In the genomic region with DNA sequence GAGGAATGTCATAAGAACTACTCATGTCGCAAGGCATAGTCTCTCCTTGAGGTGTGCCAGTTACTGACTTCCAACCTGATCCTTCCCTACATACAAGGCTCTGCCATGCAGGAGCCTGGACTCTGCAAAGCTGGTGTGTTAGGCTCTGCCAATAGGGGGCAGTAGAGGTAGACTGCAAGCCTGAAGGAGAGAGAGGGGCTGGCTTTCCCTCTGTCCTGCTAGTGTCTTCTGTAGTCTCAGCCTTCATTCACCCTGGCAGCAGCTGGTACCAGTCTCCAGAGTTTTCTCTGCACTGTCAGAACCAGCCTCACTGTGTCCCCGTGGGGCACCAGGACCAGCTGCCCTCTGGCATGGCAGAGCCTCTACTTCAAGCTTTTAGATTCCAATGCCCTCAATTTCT, we compare ENCODE assay signal across 10 cellular contexts. TPM values are rescaled to one million over a fixed set of nuclear protein-coding genes. Genes with fewer than 3 reads are reported as not detected.
DNase-seq lines count a peak whose midpoint lies in the region; ATAC-seq, FAIRE-seq and TF ChIP-seq lines count a peak whose summit lies in the region.
"Had no signal": no experiment of that assay in that cellular context is flagged by ENCODE, and none has a peak within 500 bp of the region (broad histone marks: within the 10 kb centered on the region; RNA-seq: fewer than 3 reads in every experiment).

No MANE protein-coding gene starts in this region.

- H3K9ac ChIP-seq in HepG2 (ENCODE audit: insufficient read depth, low read depth, low read length), result no peak overlapping the region

- DNase-seq in HepG2 (ENCODE audit: low spot score), result no peak
- DNase-seq in right lobe of liver, result no peak
- peak; percentile 86 for DNase-seq in SK-MEL-5 (ENCODE audit: low read depth, low spot score)
- DNase-seq in head of caudate nucleus, result peak in 41 of 42 donors; percentile 49 to 92 (median 78)
- DNase-seq in upper lobe of left lung, result no peak
- DNase-seq in suprapubic skin (ENCODE audit: low spot score in 2 of 2), result no peak
- no peak for DNase-seq in urothelium cell line (ENCODE audit: low spot score)
- DNase-seq: left cardiac atrium had no signal

- H3K27ac ChIP-seq in HepG2 (ENCODE audit: extremely low read length, insufficient read depth, low read length), result no peak overlapping the region
- no peak overlapping the region for H3K27ac ChIP-seq in right lobe of liver
- H3K27ac ChIP-seq in upper lobe of left lung, result no peak overlapping the region
- no peak overlapping the region for H3K27ac ChIP-seq in suprapubic skin
- H3K27ac ChIP-seq: thyroid gland had no signal

- POLR2A ChIA-PET in HepG2 (lab: Yijun Ruan, JAX), result no interaction called here

- H3K36me3 ChIP-seq in HepG2 (replicated peaks in 1 of 2; ENCODE audit: control insufficient read depth in 1 of 2, insufficient read depth in 2 of 2, low read length in 2 of 2) (no peaks in the 10 kb centered on the region), right lobe of liver (no peaks in the 10 kb centered on the region), upper lobe of left lung (no peaks in the 10 kb centered on the region), suprapubic skin (no peaks in the 10 kb centered on the region)
- H3K36me3 ChIP-seq: thyroid gland had no signal

- H3K4me1 ChIP-seq in HepG2 (ENCODE audit: insufficient read depth, low read length) (no peaks in the 10 kb centered on the region), right lobe of liver (no peaks in the 10 kb centered on the region), upper lobe of left lung (no peaks in the 10 kb centered on the region), suprapubic skin (no peaks in the 10 kb centered on the region)

- H2AFZ ChIP-seq in HepG2 (ENCODE audit: low read length), result no peak overlapping the region

- FAIRE-seq in HepG2 (lab: Jason Lieb, UNC), result no peak
- FAIRE-seq in urothelium cell line (lab: Jason Lieb, UNC), result no peak

- no peaks in the 10 kb centered on the region for H4K20me1 ChIP-seq in HepG2 (ENCODE audit: insufficient read depth, low read length)

- no peak for ATAC-seq in HepG2
- ATAC-seq in right lobe of liver, result no peak
- peak; percentile 38 to 69 for ATAC-seq in upper lobe of left lung (ENCODE audit: low FRiP score in 2 of 2)
- ATAC-seq in GM21526 (IDR thresholded peaks at IDR 0.05; ENCODE audit: low FRiP score, unreplicated experiment), result no peak

- no peaks in the 10 kb centered on the region for H3K79me2 ChIP-seq in HepG2 (ENCODE audit: insufficient read depth, low read length)

- no peak for TF ChIP-seq EP300 in HepG2 (IDR thresholded peaks at IDR 0.05; ENCODE audit: low read depth in 2 of 2, low read length in 2 of 2)
- TF ChIP-seq EP300 in HepG2 (CRISPR knock-in tag; IDR thresholded peaks at IDR 0.05; ENCODE audit: borderline replicate concordance), result no peak
- TF ChIP-seq EP300 in upper lobe of left lung (IDR thresholded peaks at IDR 0.05), result no peak
- TF ChIP-seq EP300 in suprapubic skin (IDR thresholded peaks at IDR 0.05), result no peak

- TF ChIP-seq CTCF in HepG2 (CRISPR knock-in tag; IDR thresholded peaks at IDR 0.05) (0 out of 2 replicates have a peak, but pooled peaks have one; percentile 12), right lobe of liver (IDR thresholded peaks at IDR 0.05) (peak in 2 of 4 donors; percentile 8 to 27), upper lobe of left lung (IDR thresholded peaks at IDR 0.05) (peak in 3 of 6 experiments; percentile 17 to 36 (median 20)), suprapubic skin (IDR thresholded peaks at IDR 0.05) (peak in 1 of 2 donors; percentile 27)

- H3K4me3 ChIP-seq in HepG2 (replicated peaks in 1 of 3; ENCODE audit: insufficient read depth in 1 of 3, low read depth in 2 of 3, low read length in 3 of 3), result no peak overlapping the region
- no peak overlapping the region for H3K4me3 ChIP-seq in right lobe of liver
- no peak overlapping the region for H3K4me3 ChIP-seq in upper lobe of left lung
- H3K4me3 ChIP-seq in suprapubic skin, result no peak overlapping the region
- H3K4me3 ChIP-seq: thyroid gland had no signal

- WGBS in HepG2 (ENCODE audit: low lambda C conversion rate), result 28% methylated on average over 2 of the region's 2 CpGs
- WGBS in right lobe of liver (ENCODE audit: insufficient coverage, low coverage, low lambda C conversion rate, missing lambda C conversion rate), result 30% methylated on average over 2 of the region's 2 CpGs
- WGBS in upper lobe of left lung, 2 donors, result 45 to 57% methylated on average over 2 of the region's 2 CpGs
- 34% methylated on average over 2 of the region's 2 CpGs for WGBS in suprapubic skin

- intact Hi-C loops in HepG2 (cut with micrococcal nuclease; ENCODE audit: unreplicated experiment), result no loop called here
- intact Hi-C loops in right lobe of liver (cut with DNase I), result no loop called here
- intact Hi-C loops in head of caudate nucleus (cut with DNase I), result no loop called here

- H3K9me3 ChIP-seq in HepG2 (ENCODE audit: low read length), result no peaks in the 10 kb centered on the region
- no peaks in the 10 kb centered on the region for H3K9me3 ChIP-seq in right lobe of liver
- no peaks in the 10 kb centered on the region for H3K9me3 ChIP-seq in upper lobe of left lung
- H3K9me3 ChIP-seq in suprapubic skin, result no peaks in the 10 kb centered on the region
- H3K9me3 ChIP-seq: thyroid gland had no signal

- in situ Hi-C loops in HepG2 (cut with HindIII; ENCODE audit: extremely low pct_ligation_motif_present, low pct_unique_long_range_greater_than_20kb) (no loop called here), SK-MEL-5 (cut with HindIII; ENCODE audit: low pct_unique_long_range_greater_than_20kb, low sequenced_read_pairs) (no loop called here)

- TF ChIP-seq RAD21 in HepG2 (CRISPR knock-in tag; IDR thresholded peaks at IDR 0.05), result no peak

- no TSS peak for BruUV-seq in HepG2 (replicated peaks; lab: Mats Ljungman, UMichigan)

- CTCF ChIA-PET in HepG2 (lab: Yijun Ruan, JAX; ENCODE audit: low intra/inter-chr PET ratio, low total read pairs), result no interaction called here

- no peak overlapping the region for H3K4me2 ChIP-seq in HepG2 (ENCODE audit: low read depth, low read length)

- no peak for TF ChIP-seq POLR2A in HepG2 (IDR thresholded peaks at IDR 0.05; ENCODE audit: insufficient read depth in 1 of 2, low read depth in 2 of 2, low read length in 2 of 2)
- no peak for TF ChIP-seq POLR2A in right lobe of liver (IDR thresholded peaks at IDR 0.05)
- no peak for TF ChIP-seq POLR2A in upper lobe of left lung (IDR thresholded peaks at IDR 0.05)
- TF ChIP-seq POLR2A in suprapubic skin (IDR thresholded peaks at IDR 0.05), result no peak

- H3K27me3 ChIP-seq in HepG2 (ENCODE audit: control insufficient read depth in 1 of 2, insufficient read depth in 2 of 2, low read length in 2 of 2) (no peaks in the 10 kb centered on the region; a peak in 1 of 5 replicates), right lobe of liver (no peaks in the 10 kb centered on the region), upper lobe of left lung (no peaks in the 10 kb centered on the region), suprapubic skin (no peaks in the 10 kb centered on the region)
- H3K27me3 ChIP-seq: thyroid gland had no signal

TF ChIP-seq in HepG2, 621 proteins besides CTCF, POLR2A, EP300 and RAD21:
- TF ChIP-seq NFYC (CRISPR knock-in tag; IDR thresholded peaks at IDR 0.05), result no peak
- no peak for TF ChIP-seq KMT2B (CRISPR knock-in tag; IDR thresholded peaks at IDR 0.05)
TF ChIP-seq in HepG2: peak in this region for 0.

RNA-seq across cellular contexts. Expression of a gene that starts 14.5 kb away (rescaled TPM):
- not detected in 2 replicates for total RNA-seq in HepG2 (2016; rRNA removed; fragmentation: Illumina TruSeq; extraction: Trizol)
- not detected in 2 replicates for total RNA-seq in HepG2 (2016; cell fraction: cytosol; rRNA removed; fragmentation: Illumina TruSeq; extraction: Trizol; ENCODE audit: low read depth)
- not detected in 2 replicates for total RNA-seq in HepG2 (2016; cell fraction: insoluble cytoplasmic fraction; rRNA removed; fragmentation: Illumina TruSeq; extraction: Trizol)
- not detected in 2 replicates for total RNA-seq in HepG2 (2016; cell fraction: membrane; rRNA removed; fragmentation: Illumina TruSeq; extraction: Trizol)
- not detected in 2 replicates for total RNA-seq in HepG2 (2016; cell fraction: nucleus; rRNA removed; fragmentation: Illumina TruSeq; extraction: Trizol)
- polyA plus RNA-seq in HepG2 (2011; rRNA removed), result not detected in 2 replicates
- not detected in 2 replicates for polyA plus RNA-seq in HepG2 (2011; cell fraction: cytosol; rRNA removed)
- polyA plus RNA-seq in HepG2 (2011; cell fraction: nucleus; rRNA removed), result not detected in 2 replicates
- polyA plus RNA-seq in HepG2 (2012), result not detected in 2 replicates
- polyA plus RNA-seq in HepG2 (2016; cell fraction: cytosol; fragmentation: Illumina TruSeq; extraction: Trizol; ENCODE audit: low read depth), result not detected in 2 replicates
- not detected in 2 replicates for polyA plus RNA-seq in HepG2 (2016; cell fraction: insoluble cytoplasmic fraction; fragmentation: Illumina TruSeq; extraction: Trizol; ENCODE audit: low read depth)
- not detected in 2 replicates for polyA plus RNA-seq in HepG2 (2016; cell fraction: membrane; fragmentation: Illumina TruSeq; extraction: Trizol; ENCODE audit: low read depth)
- polyA plus RNA-seq in HepG2 (2016; cell fraction: nucleus; fragmentation: Illumina TruSeq; extraction: Trizol; ENCODE audit: insufficient read depth, low read depth), result not detected in 2 replicates
- polyA minus RNA-seq in HepG2 (2011; rRNA and poly(A)+ RNA removed; ENCODE audit: low replicate concordance), result not detected in 2 replicates
- polyA minus RNA-seq in HepG2 (2011; cell fraction: cytosol; rRNA and poly(A)+ RNA removed), result not detected in 2 replicates
- not detected in 2 replicates for polyA minus RNA-seq in HepG2 (2011; cell fraction: nucleus; rRNA and poly(A)+ RNA removed)
- total RNA-seq in right lobe of liver, result under 1 TPM in 2 of 6 experiments, not detected in 4; 0.07 to 0.12 TPM
- total RNA-seq in SK-MEL-5 (2014; rRNA removed; shearing (Covaris generic)), result 51.0 and 51.3 TPM in 2 replicates
- polyA plus RNA-seq in SK-MEL-5 (2015; cell fraction: cytosol; rRNA removed), result 28.5 and 32.9 TPM in 2 replicates
- 7.6 and 10.0 TPM in 2 replicates for polyA plus RNA-seq in SK-MEL-5 (2015; cell fraction: nucleus; rRNA removed)
- total RNA-seq in upper lobe of left lung, result 10 to 100 TPM in 4 of 6 donors, 1 to 10 TPM in 2; 7.3 to 19.9 (median 13.4) TPM
- 1 to 10 TPM; 1.6 to 8.9 (median 2.4) TPM for total RNA-seq in suprapubic skin

Comparison
In these comparisons a context has a peak if more than half of its experiments do, and no peak if none do; other contexts are left out.
1. ATAC-seq: peak in upper lobe of left lung (2 of 2); none in HepG2 (single experiment), right lobe of liver (0 of 4) and GM21526 (single experiment).
2. DNase-seq: peak in SK-MEL-5 (single experiment) and head of caudate nucleus (41 of 42); none in HepG2 (single experiment), right lobe of liver (0 of 3), upper lobe of left lung (0 of 2), suprapubic skin (0 of 2) and urothelium cell line (single experiment).